ENCODE assay signal across 1 cellular context in the genomic region with DNA sequence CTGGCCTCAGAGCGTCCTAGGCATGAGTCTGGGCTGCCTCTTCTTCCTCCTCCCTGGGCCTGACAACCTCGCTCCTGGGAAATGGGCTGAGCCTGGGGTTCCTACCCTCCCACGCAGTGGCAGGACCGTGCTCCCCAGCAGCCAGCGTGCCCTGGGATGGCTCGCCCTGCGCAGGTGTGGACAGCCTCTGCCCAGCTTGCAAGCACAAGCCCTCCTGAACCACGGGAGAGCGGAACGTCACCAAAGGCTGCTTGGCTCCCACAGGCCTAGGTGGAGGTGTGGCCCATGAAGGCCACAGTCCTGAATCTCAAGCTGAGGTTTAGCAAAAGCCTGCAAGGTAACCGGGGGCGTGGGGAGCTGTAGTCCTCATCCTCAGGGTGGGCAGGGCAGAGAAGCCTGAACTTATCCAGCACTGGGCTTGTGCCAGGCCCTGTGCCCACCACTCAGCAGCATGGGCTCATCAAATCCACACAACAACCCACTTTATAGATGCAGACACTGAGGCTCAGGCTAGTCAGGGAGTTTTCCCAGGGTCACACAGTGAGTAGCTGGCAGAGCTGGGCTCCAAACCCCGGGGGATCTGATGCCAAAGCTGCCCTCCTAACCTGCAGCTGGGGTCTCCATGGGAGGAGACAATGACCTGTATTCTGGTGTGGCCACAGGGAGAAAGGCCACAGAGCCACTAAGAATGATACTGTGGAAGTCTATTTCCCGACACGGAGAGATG.
TF ChIP-seq lines count a peak whose summit lies in the region.

No MANE protein-coding gene starts in this region.

TF ChIP-seq in K562, 482 proteins besides CTCF, POLR2A, EP300 and RAD21 (continued from another document):
- TF ChIP-seq, protein P1, sequence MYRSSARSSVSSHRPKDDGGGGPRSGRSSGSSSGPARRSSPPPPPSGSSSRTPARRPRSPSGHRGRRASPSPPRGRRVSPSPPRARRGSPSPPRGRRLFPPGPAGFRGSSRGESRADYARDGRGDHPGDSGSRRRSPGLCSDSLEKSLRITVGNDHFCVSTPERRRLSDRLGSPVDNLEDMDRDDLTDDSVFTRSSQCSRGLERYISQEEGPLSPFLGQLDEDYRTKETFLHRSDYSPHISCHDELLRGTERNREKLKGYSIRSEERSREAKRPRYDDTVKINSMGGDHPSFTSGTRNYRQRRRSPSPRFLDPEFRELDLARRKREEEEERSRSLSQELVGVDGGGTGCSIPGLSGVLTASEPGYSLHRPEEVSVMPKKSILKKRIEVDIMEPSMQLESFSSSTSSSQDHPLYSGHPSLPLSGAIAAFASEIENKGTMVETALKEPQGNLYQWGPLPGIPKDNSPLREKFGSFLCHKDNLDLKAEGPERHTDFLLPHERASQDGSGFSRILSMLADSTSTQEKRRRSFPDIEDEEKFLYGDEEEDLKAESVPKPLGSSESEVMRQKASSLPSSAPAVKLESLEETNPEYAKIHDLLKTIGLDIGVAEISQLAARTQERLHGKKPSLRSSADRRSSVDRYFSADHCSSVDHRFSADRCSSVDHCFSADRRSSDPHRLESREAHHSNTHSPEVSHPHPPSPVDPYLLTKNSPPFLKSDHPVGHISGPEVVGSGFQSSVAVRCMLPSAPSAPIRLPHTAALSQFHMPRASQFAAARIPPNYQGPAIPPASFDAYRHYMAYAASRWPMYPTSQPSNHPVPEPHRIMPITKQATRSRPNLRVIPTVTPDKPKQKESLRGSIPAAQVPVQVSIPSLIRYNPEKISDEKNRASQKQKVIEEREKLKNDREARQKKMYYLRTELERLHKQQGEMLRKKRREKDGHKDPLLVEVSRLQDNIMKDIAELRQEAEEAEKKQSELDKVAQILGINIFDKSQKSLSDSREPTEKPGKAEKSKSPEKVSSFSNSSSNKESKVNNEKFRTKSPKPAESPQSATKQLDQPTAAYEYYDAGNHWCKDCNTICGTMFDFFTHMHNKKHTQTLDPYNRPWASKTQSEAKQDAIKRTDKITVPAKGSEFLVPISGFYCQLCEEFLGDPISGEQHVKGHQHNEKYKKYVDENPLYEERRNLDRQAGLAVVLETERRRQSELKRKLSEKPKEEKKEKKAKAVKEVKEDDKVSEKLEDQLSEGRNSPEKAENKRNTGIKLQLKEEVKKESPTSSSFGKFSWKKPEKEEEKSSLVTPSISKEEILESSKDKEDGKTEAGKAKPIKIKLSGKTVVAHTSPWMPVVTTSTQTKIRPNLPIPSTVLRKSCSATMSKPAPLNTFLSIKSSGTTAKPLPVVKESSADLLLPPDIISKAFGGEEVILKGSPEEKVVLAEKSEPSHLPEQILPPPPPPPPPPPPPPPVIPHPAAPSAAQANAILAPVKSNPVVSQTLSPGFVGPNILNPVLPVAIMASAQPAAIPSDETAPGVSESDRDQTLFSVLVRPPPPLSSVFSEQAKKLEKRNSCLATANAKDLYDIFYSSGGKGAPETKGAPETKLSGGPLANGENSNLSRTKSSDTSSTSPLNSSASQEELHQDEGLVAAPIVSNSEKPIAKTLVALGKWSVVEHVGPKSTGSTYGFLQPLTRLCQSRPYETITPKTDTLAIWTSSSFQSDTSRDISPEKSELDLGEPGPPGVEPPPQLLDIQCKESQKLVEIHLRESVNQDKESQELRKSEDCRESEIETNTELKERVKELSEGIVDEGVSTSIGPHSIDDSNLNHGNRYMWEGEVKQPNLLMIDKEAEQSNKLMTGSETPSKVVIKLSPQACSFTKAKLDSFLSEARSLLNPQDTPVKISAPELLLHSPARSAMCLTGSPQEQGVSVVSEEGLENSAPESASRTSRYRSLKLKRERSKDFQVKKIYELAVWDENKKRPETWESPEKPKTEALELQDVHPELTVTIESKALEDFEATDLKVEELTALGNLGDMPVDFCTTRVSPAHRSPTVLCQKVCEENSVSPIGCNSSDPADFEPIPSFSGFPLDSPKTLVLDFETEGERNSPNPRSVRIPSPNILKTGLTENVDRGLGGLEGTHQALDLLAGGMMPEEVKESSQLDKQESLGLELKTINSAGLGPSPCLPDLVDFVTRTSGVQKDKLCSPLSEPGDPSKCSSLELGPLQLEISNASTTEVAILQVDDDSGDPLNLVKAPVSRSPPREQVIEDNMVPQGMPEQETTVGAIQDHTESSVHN (IDR thresholded peaks at IDR 0.05; ENCODE audit: borderline replicate concordance in 1 of 2, low read depth in 1 of 2) = no peak
- TF ChIP-seq, protein P2, sequence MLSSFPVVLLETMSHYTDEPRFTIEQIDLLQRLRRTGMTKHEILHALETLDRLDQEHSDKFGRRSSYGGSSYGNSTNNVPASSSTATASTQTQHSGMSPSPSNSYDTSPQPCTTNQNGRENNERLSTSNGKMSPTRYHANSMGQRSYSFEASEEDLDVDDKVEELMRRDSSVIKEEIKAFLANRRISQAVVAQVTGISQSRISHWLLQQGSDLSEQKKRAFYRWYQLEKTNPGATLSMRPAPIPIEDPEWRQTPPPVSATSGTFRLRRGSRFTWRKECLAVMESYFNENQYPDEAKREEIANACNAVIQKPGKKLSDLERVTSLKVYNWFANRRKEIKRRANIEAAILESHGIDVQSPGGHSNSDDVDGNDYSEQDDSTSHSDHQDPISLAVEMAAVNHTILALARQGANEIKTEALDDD (IDR thresholded peaks at IDR 0.05) = no peak
- TF ChIP-seq HDAC6 (IDR thresholded peaks at IDR 0.05; ENCODE audit: low read depth, low read length) (no peak), RCOR1 (IDR thresholded peaks at IDR 0.05; ENCODE audit: borderline replicate concordance in 1 of 2, low read depth in 2 of 2, low read length in 2 of 2) (no peak), TAF7 (tag; IDR thresholded peaks at IDR 0.05) (no peak), ARNT (IDR thresholded peaks at IDR 0.05) (no peak)
